1 cellular context compared by ENCODE assay signal in the genomic region with DNA sequence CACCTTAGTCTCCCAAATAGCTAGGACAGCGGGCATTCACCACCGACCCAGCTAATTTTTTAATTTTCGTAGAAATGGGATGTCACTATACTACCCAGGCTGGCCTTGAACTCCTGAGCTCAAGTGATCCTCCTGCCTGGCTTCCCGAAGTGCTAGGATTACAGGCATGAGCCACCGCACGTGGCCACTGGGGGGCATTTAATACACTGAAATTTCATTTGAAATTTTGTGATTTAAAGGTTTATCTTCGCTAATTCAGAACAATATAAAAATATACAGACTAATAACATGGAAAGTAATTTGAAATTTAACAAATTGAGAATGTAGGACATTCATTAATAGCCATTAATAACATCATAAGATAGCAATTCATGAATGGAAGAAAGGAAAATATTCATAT.
TF ChIP-seq lines count a peak whose summit lies in the region.

No MANE protein-coding gene starts in this region.

TF ChIP-seq in SK-N-SH, 30 proteins besides CTCF, POLR2A, EP300 and RAD21 (continued from another document):
- TF ChIP-seq, protein P1, sequence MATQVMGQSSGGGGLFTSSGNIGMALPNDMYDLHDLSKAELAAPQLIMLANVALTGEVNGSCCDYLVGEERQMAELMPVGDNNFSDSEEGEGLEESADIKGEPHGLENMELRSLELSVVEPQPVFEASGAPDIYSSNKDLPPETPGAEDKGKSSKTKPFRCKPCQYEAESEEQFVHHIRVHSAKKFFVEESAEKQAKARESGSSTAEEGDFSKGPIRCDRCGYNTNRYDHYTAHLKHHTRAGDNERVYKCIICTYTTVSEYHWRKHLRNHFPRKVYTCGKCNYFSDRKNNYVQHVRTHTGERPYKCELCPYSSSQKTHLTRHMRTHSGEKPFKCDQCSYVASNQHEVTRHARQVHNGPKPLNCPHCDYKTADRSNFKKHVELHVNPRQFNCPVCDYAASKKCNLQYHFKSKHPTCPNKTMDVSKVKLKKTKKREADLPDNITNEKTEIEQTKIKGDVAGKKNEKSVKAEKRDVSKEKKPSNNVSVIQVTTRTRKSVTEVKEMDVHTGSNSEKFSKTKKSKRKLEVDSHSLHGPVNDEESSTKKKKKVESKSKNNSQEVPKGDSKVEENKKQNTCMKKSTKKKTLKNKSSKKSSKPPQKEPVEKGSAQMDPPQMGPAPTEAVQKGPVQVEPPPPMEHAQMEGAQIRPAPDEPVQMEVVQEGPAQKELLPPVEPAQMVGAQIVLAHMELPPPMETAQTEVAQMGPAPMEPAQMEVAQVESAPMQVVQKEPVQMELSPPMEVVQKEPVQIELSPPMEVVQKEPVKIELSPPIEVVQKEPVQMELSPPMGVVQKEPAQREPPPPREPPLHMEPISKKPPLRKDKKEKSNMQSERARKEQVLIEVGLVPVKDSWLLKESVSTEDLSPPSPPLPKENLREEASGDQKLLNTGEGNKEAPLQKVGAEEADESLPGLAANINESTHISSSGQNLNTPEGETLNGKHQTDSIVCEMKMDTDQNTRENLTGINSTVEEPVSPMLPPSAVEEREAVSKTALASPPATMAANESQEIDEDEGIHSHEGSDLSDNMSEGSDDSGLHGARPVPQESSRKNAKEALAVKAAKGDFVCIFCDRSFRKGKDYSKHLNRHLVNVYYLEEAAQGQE (IDR thresholded peaks at IDR 0.05; ENCODE audit: low read depth, low read length) = no peak
- TF ChIP-seq, protein P2, sequence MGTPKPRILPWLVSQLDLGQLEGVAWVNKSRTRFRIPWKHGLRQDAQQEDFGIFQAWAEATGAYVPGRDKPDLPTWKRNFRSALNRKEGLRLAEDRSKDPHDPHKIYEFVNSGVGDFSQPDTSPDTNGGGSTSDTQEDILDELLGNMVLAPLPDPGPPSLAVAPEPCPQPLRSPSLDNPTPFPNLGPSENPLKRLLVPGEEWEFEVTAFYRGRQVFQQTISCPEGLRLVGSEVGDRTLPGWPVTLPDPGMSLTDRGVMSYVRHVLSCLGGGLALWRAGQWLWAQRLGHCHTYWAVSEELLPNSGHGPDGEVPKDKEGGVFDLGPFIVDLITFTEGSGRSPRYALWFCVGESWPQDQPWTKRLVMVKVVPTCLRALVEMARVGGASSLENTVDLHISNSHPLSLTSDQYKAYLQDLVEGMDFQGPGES (IDR thresholded peaks at IDR 0.05; ENCODE audit: low read depth, low read length) = no peak
